ENCODE assay signal across 3 cellular contexts in genomic region chr11:77068461-77069335, GRCh38.
TF ChIP-seq lines count a peak whose summit lies in the region.

No MANE protein-coding gene starts in this region.

TF ChIP-seq in SK-N-SH, 30 proteins besides CTCF, POLR2A, EP300 and RAD21:
- TF ChIP-seq FOXJ3 (CRISPR knock-in tag; IDR thresholded peaks at IDR 0.05), result no peak
- TF ChIP-seq TCF12 (IDR thresholded peaks at IDR 0.05), result no peak
- TF ChIP-seq MXI1 (IDR thresholded peaks at IDR 0.05; ENCODE audit: low read depth, low read length), result no peak
- no peak for TF ChIP-seq NFIC (IDR thresholded peaks at IDR 0.05; ENCODE audit: borderline replicate concordance)
- TF ChIP-seq EZH2phosphoT487 (IDR thresholded peaks at IDR 0.05; ENCODE audit: borderline replicate concordance, low read depth), result no peak
- no peak for TF ChIP-seq RFX5 (IDR thresholded peaks at IDR 0.05; ENCODE audit: low read length)
- no peak for TF ChIP-seq PBX3 (IDR thresholded peaks at IDR 0.05)
- no peak for TF ChIP-seq SMC3 (IDR thresholded peaks at IDR 0.05; ENCODE audit: low read depth, low read length)
- no peak for TF ChIP-seq FOSL2 (IDR thresholded peaks at IDR 0.05; ENCODE audit: borderline replicate concordance, low read depth)
- TF ChIP-seq MAX (IDR thresholded peaks at IDR 0.05; ENCODE audit: low read depth), result no peak
- TF ChIP-seq SIN3A (IDR thresholded peaks at IDR 0.05; ENCODE audit: borderline replicate concordance, low read depth, low read length), result no peak
- no peak for TF ChIP-seq YY1 (IDR thresholded peaks at IDR 0.05; ENCODE audit: low read depth)
- TF ChIP-seq JUND (IDR thresholded peaks at IDR 0.05), result no peak
- no peak for TF ChIP-seq ELF1 (IDR thresholded peaks at IDR 0.05)
- TF ChIP-seq ZBTB33 (IDR thresholded peaks at IDR 0.05; ENCODE audit: borderline replicate concordance, low read depth), result no peak
- TF ChIP-seq POLR2AphosphoS5 (IDR thresholded peaks at IDR 0.05; ENCODE audit: low read depth, low read length), result no peak
- no peak for TF ChIP-seq NRF1 (IDR thresholded peaks at IDR 0.05; ENCODE audit: low read depth, low read length)
- TF ChIP-seq USF1 (IDR thresholded peaks at IDR 0.05; ENCODE audit: borderline replicate concordance, low read depth), result no peak

TF ChIP-seq in SK-N-SH treated with all-trans-retinoic acid at 6 μM for 48 hours, 23 proteins besides CTCF, POLR2A, EP300 and RAD21:
- TF ChIP-seq TCF4 (CRISPR knock-in tag; IDR thresholded peaks at IDR 0.05; ENCODE audit: borderline replicate concordance) (no peak), ZNF565 (CRISPR knock-in tag; conservative IDR thresholded peaks at IDR 0.05; ENCODE audit: low read depth) (no peak), ISL1 (CRISPR knock-in tag; IDR thresholded peaks at IDR 0.05) (no peak), BACH2 (CRISPR knock-in tag; IDR thresholded peaks at IDR 0.05; ENCODE audit: borderline replicate concordance) (no peak), ZFP3 (CRISPR knock-in tag; IDR thresholded peaks at IDR 0.05) (no peak), POU6F1 (CRISPR knock-in tag; IDR thresholded peaks at IDR 0.05; ENCODE audit: borderline replicate concordance, low read depth) (no peak), ESRRG (CRISPR knock-in tag; IDR thresholded peaks at IDR 0.05) (no peak), ZC3H10 (CRISPR knock-in tag; IDR thresholded peaks at IDR 0.05) (no peak), ZNF8 (CRISPR knock-in tag; IDR thresholded peaks at IDR 0.05) (no peak), SNAI2 (CRISPR knock-in tag; IDR thresholded peaks at IDR 0.05) (no peak), ZNF70 (CRISPR knock-in tag; IDR thresholded peaks at IDR 0.05) (no peak), CSDC2 (CRISPR knock-in tag; IDR thresholded peaks at IDR 0.05) (no peak), OSR1 (CRISPR knock-in tag; IDR thresholded peaks at IDR 0.05) (no peak)

TF ChIP-seq in K562, 482 proteins besides CTCF, POLR2A, EP300 and RAD21:
- TF ChIP-seq ESRRA (IDR thresholded peaks at IDR 0.05; ENCODE audit: borderline replicate concordance, low read depth) (peak; percentile 94), SMARCA5 (IDR thresholded peaks at IDR 0.05) (no peak)
TF ChIP-seq in K562: peak in this region for 1.
